8 cellular contexts compared by ENCODE assay signal in genomic region chr1:15604400-15604799, GRCh38. TPM values are rescaled to one million over a fixed set of nuclear protein-coding genes. Genes with fewer than 3 reads are reported as not detected.
A peak's percentile ranks its signal among the peaks of the same experiment; 100 is the strongest.
DNase-seq lines count a peak whose midpoint lies in the region; ATAC-seq, FAIRE-seq and TF ChIP-seq lines count a peak whose summit lies in the region.
"Not testable (repeated sequence)": the region's sequence is repeated elsewhere in the genome, so short reads cannot be mapped to it uniquely, and the experiment has no call there.

No MANE protein-coding gene starts in this region.

- not testable (repeated sequence) for TF ChIP-seq CTCF in CD4-positive, alpha-beta T cell (IDR thresholded peaks at IDR 0.05); PC-9 (conservative IDR thresholded peaks at IDR 0.05); kidney (IDR thresholded peaks at IDR 0.05; ENCODE audit: borderline replicate concordance, extremely low read depth, insufficient read depth); neural crest cell (conservative IDR thresholded peaks at IDR 0.05); psoas muscle (IDR thresholded peaks at IDR 0.05); type B pancreatic cell (conservative IDR thresholded peaks at IDR 0.05)

- H3K27me3 ChIP-seq in CD4-positive, alpha-beta T cell (ENCODE audit: control insufficient read depth, insufficient read depth, low read length); PC-9 (ENCODE audit: insufficient read depth, low read depth); psoas muscle (ENCODE audit: insufficient read depth in 3 of 3, low read length in 2 of 3): not testable (repeated sequence)

- BruUV-seq in PC-9 (replicated peaks; lab: Mats Ljungman, UMichigan), result not testable (repeated sequence)

- not testable (repeated sequence) for H3K9me3 ChIP-seq in CD4-positive, alpha-beta T cell (ENCODE audit: control insufficient read depth, low read length); PC-9 (ENCODE audit: insufficient read depth, low read depth); kidney (ENCODE audit: control insufficient read depth in 1 of 2, low read length in 2 of 2); psoas muscle

- ATAC-seq in CD4-positive, alpha-beta T cell (ENCODE audit: poor library complexity); activated naive CD8-positive, alpha-beta T cell treated with anti-CD3 and anti-CD28 coated beads, Interleukin-2, amount 10 ng/mL, durations not matched to agents 7 days and 5 days (ENCODE audit: low read depth); psoas muscle: not testable (repeated sequence)

- not testable (repeated sequence) for H3K4me3 ChIP-seq in PC-9, psoas muscle
- peak overlapping the region in 1 of 2 donors; percentile 95 for H3K4me3 ChIP-seq in kidney (ENCODE audit: low read length in 2 of 2)

- H3K27me3 Mint-ChIP-seq in CD4-positive, alpha-beta T cell; activated CD4-positive, alpha-beta T cell treated with anti-CD3 and anti-CD28 coated beads, Interleukin-2, amount 10 ng/mL, durations not matched to agents 7 days and 5 days; activated naive CD8-positive, alpha-beta T cell treated with anti-CD3 and anti-CD28 coated beads, Interleukin-2, amount 10 ng/mL, durations not matched to agents 7 days and 5 days; type B pancreatic cell: not testable (repeated sequence)
- peaks cover 12% of the 10 kb centered on the region for H3K27me3 Mint-ChIP-seq in neural crest cell (ENCODE audit: low read depth)

- not testable (repeated sequence) for H3K4me1 ChIP-seq in PC-9 (replicated peaks; ENCODE audit: insufficient read depth); kidney (ENCODE audit: control insufficient read depth in 1 of 2, insufficient read depth in 1 of 2, low read depth in 1 of 2, low read length in 2 of 2); psoas muscle

- not testable (repeated sequence) for H3K9me3 Mint-ChIP-seq in CD4-positive, alpha-beta T cell; activated CD4-positive, alpha-beta T cell treated with anti-CD3 and anti-CD28 coated beads, Interleukin-2, amount 10 ng/mL, durations not matched to agents 7 days and 5 days; activated naive CD8-positive, alpha-beta T cell treated with anti-CD3 and anti-CD28 coated beads, Interleukin-2, amount 10 ng/mL, durations not matched to agents 7 days and 5 days; neural crest cell; type B pancreatic cell

- not testable (repeated sequence) for H3K4me3 Mint-ChIP-seq in CD4-positive, alpha-beta T cell
- H3K4me3 Mint-ChIP-seq in activated CD4-positive, alpha-beta T cell treated with anti-CD3 and anti-CD28 coated beads, Interleukin-2, amount 10 ng/mL, durations not matched to agents 7 days and 5 days, result peak overlapping the region; percentile 72
- H3K4me3 Mint-ChIP-seq in activated naive CD8-positive, alpha-beta T cell treated with anti-CD3 and anti-CD28 coated beads, Interleukin-2, amount 10 ng/mL, durations not matched to agents 7 days and 5 days, result peak overlapping the region; percentile 53
- H3K4me3 Mint-ChIP-seq in neural crest cell (peak overlapping the region; percentile 81), type B pancreatic cell (peak overlapping the region; percentile 87)

- H3K4me1 Mint-ChIP-seq in CD4-positive, alpha-beta T cell (ENCODE audit: low read depth), result peaks cover 13% of the 10 kb centered on the region
- peaks cover 16% of the 10 kb centered on the region for H3K4me1 Mint-ChIP-seq in activated CD4-positive, alpha-beta T cell treated with anti-CD3 and anti-CD28 coated beads, Interleukin-2, amount 10 ng/mL, durations not matched to agents 7 days and 5 days
- H3K4me1 Mint-ChIP-seq in activated naive CD8-positive, alpha-beta T cell treated with anti-CD3 and anti-CD28 coated beads, Interleukin-2, amount 10 ng/mL, durations not matched to agents 7 days and 5 days, result not testable (repeated sequence)
- H3K4me1 Mint-ChIP-seq in neural crest cell (peaks cover 14% of the 10 kb centered on the region), type B pancreatic cell (ENCODE audit: unreplicated experiment) (peaks cover 14% of the 10 kb centered on the region)

- not testable (repeated sequence) for H3K79me2 ChIP-seq in PC-9 (ENCODE audit: low read depth)

- POLR2A ChIA-PET in CD4-positive, alpha-beta T cell (lab: Charles Lee), result interaction anchor here (0.6 to 3.0 kb wide), 6 partner anchors 11 to 759 kb away, joined by 3 to 34 read pairs (median 6); no protein-coding TSS in a partner anchor
- POLR2A ChIA-PET in PC-9 (lab: Charles Lee; ENCODE audit: unreplicated experiment); activated CD4-positive, alpha-beta T cell treated with anti-CD3 and anti-CD28 coated beads, Interleukin-2, amount 10 ng/mL, durations not matched to agents 7 days and 5 days (lab: Charles Lee): not testable (repeated sequence)
- POLR2A ChIA-PET in activated naive CD8-positive, alpha-beta T cell treated with anti-CD3 and anti-CD28 coated beads, Interleukin-2, amount 10 ng/mL, durations not matched to agents 7 days and 5 days (lab: Charles Lee), result interaction anchor here (0.9 to 2.5 kb wide), 4 partner anchors 13 to 81 kb away, joined by 3 to 29 read pairs (median 4); partner anchors contain the start of gene DDI2

- not testable (repeated sequence) for H4K20me1 ChIP-seq in PC-9 (ENCODE audit: insufficient read depth)

- not testable (repeated sequence) for H3K9ac ChIP-seq in kidney (ENCODE audit: low read length in 2 of 2)

- H3K36me3 Mint-ChIP-seq in CD4-positive, alpha-beta T cell (ENCODE audit: low read depth); activated CD4-positive, alpha-beta T cell treated with anti-CD3 and anti-CD28 coated beads, Interleukin-2, amount 10 ng/mL, durations not matched to agents 7 days and 5 days (ENCODE audit: low read depth); activated naive CD8-positive, alpha-beta T cell treated with anti-CD3 and anti-CD28 coated beads, Interleukin-2, amount 10 ng/mL, durations not matched to agents 7 days and 5 days; neural crest cell (ENCODE audit: low read depth); type B pancreatic cell: not testable (repeated sequence)

- H3F3A ChIP-seq in PC-9 (ENCODE audit: insufficient read depth, low read depth), result not testable (repeated sequence)

- intact Hi-C loops in CD4-positive, alpha-beta T cell (cut with DNase I, micrococcal nuclease), result loop anchor here in 1 of 2 experiments (5.0 kb wide), 1 partner anchor 77 kb away; the partner anchor contains the start of gene DNAJC16
- intact Hi-C loops in PC-9 (cut with micrococcal nuclease; ENCODE audit: unreplicated experiment); kidney (cut with DNase I); psoas muscle (cut with DNase I): not testable (repeated sequence)

- not testable (repeated sequence) for H3K36me3 ChIP-seq in PC-9 (ENCODE audit: low read depth); kidney (ENCODE audit: control insufficient read depth in 1 of 2, insufficient read depth in 2 of 2, low read length in 2 of 2); psoas muscle (ENCODE audit: insufficient read depth in 1 of 2, low read depth in 1 of 2)

- not testable (repeated sequence) for H3K27ac ChIP-seq in CD4-positive, alpha-beta T cell (ENCODE audit: low read depth, low read length); PC-9; kidney (ENCODE audit: low read depth in 2 of 2, low read length in 2 of 2)
- peak overlapping the region; percentile 89 for H3K27ac ChIP-seq in psoas muscle

- H3K9me2 ChIP-seq in PC-9 (ENCODE audit: insufficient read depth), result not testable (repeated sequence)

- peak overlapping the region; percentile 80 for H3K27ac Mint-ChIP-seq in CD4-positive, alpha-beta T cell
- H3K27ac Mint-ChIP-seq in activated CD4-positive, alpha-beta T cell treated with anti-CD3 and anti-CD28 coated beads, Interleukin-2, amount 10 ng/mL, durations not matched to agents 7 days and 5 days, result peak overlapping the region; percentile 25
- not testable (repeated sequence) for H3K27ac Mint-ChIP-seq in activated naive CD8-positive, alpha-beta T cell treated with anti-CD3 and anti-CD28 coated beads, Interleukin-2, amount 10 ng/mL, durations not matched to agents 7 days and 5 days; neural crest cell (ENCODE audit: unreplicated experiment); type B pancreatic cell

- CTCF ChIA-PET in CD4-positive, alpha-beta T cell (lab: Charles Lee), result interaction anchor here (0.9 kb wide), 1 partner anchor 11 kb away, joined by 4 read pairs; no protein-coding TSS in a partner anchor
- CTCF ChIA-PET in PC-9 (lab: Charles Lee), result not testable (repeated sequence)
- CTCF ChIA-PET in activated CD4-positive, alpha-beta T cell treated with anti-CD3 and anti-CD28 coated beads, Interleukin-2, amount 10 ng/mL, durations not matched to agents 7 days and 5 days (lab: Charles Lee), result interaction anchor here (0.9 to 1.7 kb wide), 3 partner anchors 8 to 25 kb away, joined by 3 to 4 read pairs (median 3); no protein-coding TSS in a partner anchor

- H3K4me2 ChIP-seq in PC-9, result peak overlapping the region; percentile 93; the same call in 1 of the 2 replicates

- not testable (repeated sequence) for DNase-seq in CD4-positive, alpha-beta T cell; PC-9; activated CD4-positive, alpha-beta T cell treated with anti-CD3 and anti-CD28 coated beads, Interleukin-2, amount 10 ng/mL, durations not matched to agents 7 days and 5 days; activated naive CD8-positive, alpha-beta T cell treated with anti-CD3 and anti-CD28 coated beads, Interleukin-2, amount 10 ng/mL, durations not matched to agents 7 days and 5 days; neural crest cell (ENCODE audit: low read depth, low spot score); psoas muscle; type B pancreatic cell (ENCODE audit: extremely low spot score, unreplicated experiment)
- peak; percentile 75 for DNase-seq in kidney

- WGBS in psoas muscle, 3 donors, result 93 to 97% (median 96%) methylated on average over 20 to 21 of the region's 21 CpGs

- H2AFZ ChIP-seq in PC-9, result not testable (repeated sequence)

- FAIRE-seq in kidney (lab: Jason Lieb, UNC), result not testable (repeated sequence)

RNA-seq across cellular contexts. Expression of gene DDI2, which starts 12.9 kb away (rescaled TPM):
- total RNA-seq in CD4-positive, alpha-beta T cell, result 10 to 100 TPM; 24.2 to 29.9 TPM
- 36.1 and 38.0 TPM in 2 replicates for total RNA-seq in PC-9 (2021)
- 10 to 100 TPM; 31.0 to 33.5 TPM for total RNA-seq in activated CD4-positive, alpha-beta T cell treated with anti-CD3 and anti-CD28 coated beads, Interleukin-2, amount 10 ng/mL, durations not matched to agents 7 days and 5 days
- total RNA-seq in activated naive CD8-positive, alpha-beta T cell treated with anti-CD3 and anti-CD28 coated beads, Interleukin-2, amount 10 ng/mL, durations not matched to agents 7 days and 5 days, result 10 to 100 TPM; 31.6 to 33.3 TPM
- 28.3 TPM for total RNA-seq in kidney
- 4.0 TPM for polyA plus RNA-seq in kidney (ENCODE audit: insufficient read depth, low read depth, low replicate concordance)
- 33.0 and 33.2 TPM in 2 replicates for total RNA-seq in neural crest cell
- 10 to 100 TPM; 23.8 to 80.2 (median 39.5) TPM for total RNA-seq in psoas muscle
- 10 to 100 TPM in 2 of 3 donors, 1 to 10 TPM in 1; 4.8 to 35.4 (median 18.7) TPM for polyA plus RNA-seq in psoas muscle
- 38.7 and 53.9 TPM in 2 replicates for total RNA-seq in type B pancreatic cell (ENCODE audit: low replicate concordance)

RNA-seq across cellular contexts. Expression of gene AGMAT, which starts 19.5 kb away (rescaled TPM):
- total RNA-seq in CD4-positive, alpha-beta T cell, result 1 to 10 TPM; 3.8 to 4.6 TPM
- total RNA-seq in PC-9 (2021) (2.7 and 2.9 TPM in 2 replicates), kidney (6.2 TPM), neural crest cell (1.2 and 1.4 TPM in 2 replicates), psoas muscle (10 to 100 TPM in 1 of 4 donors, 1 to 10 TPM in 3; 2.6 to 12.6 (median 3.4) TPM), type B pancreatic cell (ENCODE audit: low replicate concordance) (5.4 and 7.2 TPM in 2 replicates)
- total RNA-seq in activated CD4-positive, alpha-beta T cell treated with anti-CD3 and anti-CD28 coated beads, Interleukin-2, amount 10 ng/mL, durations not matched to agents 7 days and 5 days, result 10 to 100 TPM; 17.0 to 17.6 TPM
- total RNA-seq in activated naive CD8-positive, alpha-beta T cell treated with anti-CD3 and anti-CD28 coated beads, Interleukin-2, amount 10 ng/mL, durations not matched to agents 7 days and 5 days, result 1 to 10 TPM; 7.6 to 8.0 TPM
- polyA plus RNA-seq in kidney (ENCODE audit: insufficient read depth, low read depth, low replicate concordance) (119 TPM), psoas muscle (1 to 10 TPM; 2.6 to 8.1 (median 7.2) TPM)
